Comparison of ENCODE assay signal across 1 cellular context in the genomic region with DNA sequence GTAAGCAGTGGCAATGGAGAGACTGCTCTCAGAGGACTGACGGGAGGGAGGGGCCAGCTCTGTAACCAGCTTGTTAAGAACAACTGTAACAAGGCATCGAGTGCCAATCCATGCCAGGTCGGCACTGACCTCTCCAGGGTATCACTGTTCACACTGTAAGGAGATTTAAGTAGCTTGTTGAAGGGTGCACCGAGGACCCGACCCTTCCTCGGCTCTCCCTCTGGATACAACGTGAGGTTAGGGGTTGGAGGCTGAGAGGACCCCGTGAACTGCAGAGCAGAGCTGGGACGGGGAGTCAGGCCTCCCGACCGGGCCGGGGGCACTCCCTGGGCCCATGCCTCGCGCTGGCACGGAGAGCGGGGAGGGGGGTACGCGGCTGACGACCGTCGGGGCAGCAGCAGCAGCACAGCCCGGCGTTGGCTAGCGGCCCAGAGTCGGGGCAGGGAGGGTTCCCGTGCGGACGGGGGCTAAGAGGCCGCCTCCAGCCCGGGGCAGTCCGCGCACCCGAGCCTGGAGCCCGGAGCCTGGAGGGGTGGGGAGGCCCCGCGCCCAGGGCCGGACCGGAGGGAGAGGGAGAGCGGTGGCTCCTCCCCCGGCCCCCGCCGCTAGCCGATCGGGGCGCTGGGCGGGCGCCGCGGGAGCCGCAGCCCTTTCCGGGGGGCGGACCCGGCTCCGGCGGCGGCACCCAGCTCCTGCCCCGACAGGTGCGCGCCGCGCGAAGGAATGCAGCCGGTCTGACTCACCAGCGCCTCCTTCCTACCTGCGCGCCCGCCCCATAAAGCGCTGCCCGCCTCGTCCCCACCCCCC.
TF ChIP-seq lines count a peak whose summit lies in the region.

A gene (plus strand): TSS at position 804 of the 807 bp plus-strand sequence. CDS start 3,245 bp downstream, outside the sequence.

TF ChIP-seq in endothelial cell of umbilical vein, 7 proteins besides CTCF, POLR2A, EP300 and RAD21:
- TF ChIP-seq EZH2 (IDR thresholded peaks at IDR 0.05; ENCODE audit: borderline replicate concordance, low read depth, low read length, severe bottlenecking) (peak; percentile 63), GATA2 (IDR thresholded peaks at IDR 0.05; ENCODE audit: insufficient read depth, insufficient read length, low read depth, low read length) (no peak)
